Comparison of ENCODE assay signal across 1 cellular context in the genomic region with DNA sequence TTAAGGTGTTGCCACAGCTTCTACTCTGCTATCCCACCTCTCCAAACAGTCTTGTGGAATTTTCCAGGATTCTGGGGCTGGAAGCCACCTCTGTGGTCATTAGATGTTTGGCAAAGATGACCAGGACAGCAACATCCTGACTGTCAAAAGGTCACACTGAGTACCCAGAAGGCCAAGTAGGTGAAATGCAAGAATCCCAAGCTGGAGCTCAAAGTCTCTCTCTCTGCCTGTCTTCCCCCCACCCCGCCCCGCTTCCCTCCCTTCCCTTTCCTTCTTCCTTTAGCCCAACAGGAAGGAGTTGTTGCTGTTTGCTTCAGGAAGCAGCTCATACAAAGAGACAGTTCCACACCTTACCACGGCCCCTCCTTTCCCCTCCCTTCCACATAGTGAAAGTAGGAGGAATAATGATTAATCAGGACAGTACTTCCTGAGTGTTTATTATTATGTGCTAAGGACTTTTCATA.
TF ChIP-seq lines count a peak whose summit lies in the region.

No MANE protein-coding gene starts in this region.

TF ChIP-seq in K562, 482 proteins besides CTCF, POLR2A, EP300 and RAD21 (continued from another document):
- TF ChIP-seq, protein P1, sequence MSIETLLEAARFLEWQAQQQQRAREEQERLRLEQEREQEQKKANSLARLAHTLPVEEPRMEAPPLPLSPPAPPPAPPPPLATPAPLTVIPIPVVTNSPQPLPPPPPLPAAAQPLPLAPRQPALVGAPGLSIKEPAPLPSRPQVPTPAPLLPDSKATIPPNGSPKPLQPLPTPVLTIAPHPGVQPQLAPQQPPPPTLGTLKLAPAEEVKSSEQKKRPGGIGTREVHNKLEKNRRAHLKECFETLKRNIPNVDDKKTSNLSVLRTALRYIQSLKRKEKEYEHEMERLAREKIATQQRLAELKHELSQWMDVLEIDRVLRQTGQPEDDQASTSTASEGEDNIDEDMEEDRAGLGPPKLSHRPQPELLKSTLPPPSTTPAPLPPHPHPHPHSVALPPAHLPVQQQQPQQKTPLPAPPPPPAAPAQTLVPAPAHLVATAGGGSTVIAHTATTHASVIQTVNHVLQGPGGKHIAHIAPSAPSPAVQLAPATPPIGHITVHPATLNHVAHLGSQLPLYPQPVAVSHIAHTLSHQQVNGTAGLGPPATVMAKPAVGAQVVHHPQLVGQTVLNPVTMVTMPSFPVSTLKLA (conservative IDR thresholded peaks at IDR 0.05) = no peak
- TF ChIP-seq RBM34 (IDR thresholded peaks at IDR 0.05; ENCODE audit: borderline replicate concordance, insufficient read depth, low read length) (no peak), HMGN3 (IDR thresholded peaks at IDR 0.05; ENCODE audit: borderline replicate concordance, extremely low read depth, insufficient read length, low read depth, low read length) (no peak)
